Comparison of ENCODE assay signal across 2 cellular contexts in genomic region chr12:111368684-111369495, GRCh38.
TF ChIP-seq lines count a peak whose summit lies in the region.

Gene PHETA1, minus strand, starts transcription at chr12:111369095. Its CDS starts 5,668 bp downstream, at chr12:111363427.

TF ChIP-seq in IMR-90, 13 proteins besides CTCF, POLR2A, EP300 and RAD21:
- TF ChIP-seq MXI1 (IDR thresholded peaks at IDR 0.05; ENCODE audit: borderline replicate concordance, low read depth, low read length): 0 out of 2 replicates have a peak, but pooled peaks have one; percentile 16
- no peak for TF ChIP-seq SMC3 (IDR thresholded peaks at IDR 0.05; ENCODE audit: low read depth, low read length)
- TF ChIP-seq MAZ (IDR thresholded peaks at IDR 0.05; ENCODE audit: borderline replicate concordance, low read depth, low read length): peak; percentile 81; the same call in 1 of the 2 replicates
TF ChIP-seq in IMR-90: peak in this region for 2.

TF ChIP-seq in PFSK-1, 5 proteins besides CTCF, POLR2A, EP300 and RAD21:
- no peak for TF ChIP-seq TAF1 (IDR thresholded peaks at IDR 0.05; ENCODE audit: borderline replicate concordance, insufficient read depth, low read length)
- TF ChIP-seq SIN3A (IDR thresholded peaks at IDR 0.05; ENCODE audit: borderline replicate concordance, insufficient read depth, low read length): no peak
- TF ChIP-seq FOXP2 (optimal IDR thresholded peaks at IDR 0.05; ENCODE audit: borderline replicate concordance, extremely low read depth, extremely low read length, insufficient read depth): peak; percentile 67
- TF ChIP-seq POLR2AphosphoS5 (IDR thresholded peaks at IDR 0.05; ENCODE audit: low read depth, low read length): peak; percentile 47
TF ChIP-seq in PFSK-1: peak in this region for 2.
